Comparison of ENCODE assay signal across 9 cellular contexts in the genomic region with DNA sequence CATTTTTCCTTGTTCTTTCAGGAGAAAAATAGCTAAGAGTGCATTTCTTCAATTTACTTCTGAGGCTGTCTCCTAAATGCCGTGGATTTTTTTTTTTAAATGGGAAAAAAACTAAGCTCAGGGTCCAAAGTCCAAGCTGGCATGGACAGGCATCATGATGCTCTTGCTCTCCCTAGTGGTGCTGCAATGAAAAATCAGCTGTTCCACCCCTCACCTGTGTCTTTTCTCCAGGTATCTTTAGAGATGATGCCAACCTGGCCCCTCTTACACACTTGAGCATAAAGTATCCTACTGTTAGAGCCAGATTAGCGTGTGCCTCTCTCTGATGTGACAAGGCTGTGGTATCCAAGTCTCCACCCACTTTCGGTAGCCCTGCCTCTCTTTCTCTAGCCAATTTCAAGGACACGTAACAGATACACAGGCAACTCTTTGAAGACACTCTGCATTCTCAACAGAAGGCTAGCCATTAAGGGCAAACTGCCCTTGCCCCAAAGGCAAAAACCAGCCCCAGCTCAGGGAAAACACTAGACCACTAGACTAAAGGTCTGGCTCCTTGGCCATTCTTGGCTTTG.
DNase-seq lines count a peak whose midpoint lies in the region; TF ChIP-seq lines count a peak whose summit lies in the region.
"Had no signal": no experiment of that assay in that cellular context is flagged by ENCODE, and none has a peak within 500 bp of the region (broad histone marks: within the 10 kb centered on the region; RNA-seq: fewer than 3 reads in every experiment).

No MANE protein-coding gene starts in this region.

- H3K4me2 ChIP-seq in KMS-11: no peak overlapping the region

- TF ChIP-seq CTCF in KMS-11 (conservative IDR thresholded peaks at IDR 0.05; ENCODE audit: low read depth, low read length): peak; percentile 28; the same call in 1 of the 2 replicates
- peak; percentile 56 for TF ChIP-seq CTCF in liver (IDR thresholded peaks at IDR 0.05; ENCODE audit: low read depth, low read length, missing input control)

- no peaks in the 10 kb centered on the region for H4K20me1 ChIP-seq in KMS-11 (ENCODE audit: insufficient read depth)

- H3K36me3 ChIP-seq in KMS-11 (ENCODE audit: insufficient read depth) (no peaks in the 10 kb centered on the region), adipocyte (ENCODE audit: control insufficient read depth, insufficient read depth, low read length, severe bottlenecking) (peaks cover 13% of the 10 kb centered on the region), liver (ENCODE audit: control insufficient read depth in 4 of 4, insufficient read depth in 3 of 4, low read depth in 1 of 4, low read length in 3 of 4) (no peaks in the 10 kb centered on the region)

- no peak overlapping the region for H2AFZ ChIP-seq in KMS-11 (ENCODE audit: low read depth)

- H3K4me3 ChIP-seq in KMS-11 (IDR thresholded peaks at IDR 0.05; ENCODE audit: insufficient read depth, low read depth, low read length) (no peak overlapping the region), adipocyte (ENCODE audit: low read length) (no peak overlapping the region), liver (ENCODE audit: low read depth in 1 of 3, low read length in 3 of 3) (no peak overlapping the region)

- no peaks in the 10 kb centered on the region for H3K79me2 ChIP-seq in KMS-11 (ENCODE audit: insufficient read depth, low read depth)

- H3K27me3 ChIP-seq in KMS-11 (ENCODE audit: insufficient read depth, low read depth) (no peaks in the 10 kb centered on the region), adipocyte (replicated peaks; ENCODE audit: control insufficient read depth, insufficient read depth, low read length) (no peaks in the 10 kb centered on the region), liver (ENCODE audit: control insufficient read depth in 4 of 4, insufficient read depth in 4 of 4, low read length in 3 of 4) (no peaks in the 10 kb centered on the region)

- H3K9me3 ChIP-seq in adipocyte (ENCODE audit: control insufficient read depth, low read length) (no peaks in the 10 kb centered on the region), liver (ENCODE audit: control insufficient read depth in 4 of 4, low read length in 3 of 4) (no peaks in the 10 kb centered on the region)

- WGBS in liver: 49% methylated on average over 4 of the region's 4 CpGs

- no peak overlapping the region for H3K9ac ChIP-seq in KMS-11
- H3K9ac ChIP-seq in adipocyte (ENCODE audit: low read length): no peak overlapping the region
- no peak overlapping the region for H3K9ac ChIP-seq in liver (ENCODE audit: low read depth in 1 of 2, low read length in 2 of 2)

- TF ChIP-seq RAD21 in liver (IDR thresholded peaks at IDR 0.05): peak; percentile 85

- H3K27ac ChIP-seq in KMS-11 (no peak overlapping the region), liver (ENCODE audit: low read depth in 1 of 2, low read length in 2 of 2) (no peak overlapping the region)

- H3K4me1 ChIP-seq in KMS-11 (ENCODE audit: low read depth, poor library complexity, severe bottlenecking) (peaks cover 4% of the 10 kb centered on the region), adipocyte (ENCODE audit: control insufficient read depth, insufficient read depth, low read length) (peaks cover 11% of the 10 kb centered on the region), liver (ENCODE audit: control insufficient read depth in 4 of 4, insufficient read depth in 4 of 4, low read length in 3 of 4) (peaks cover 0 to 9% (median 5%) of the 10 kb centered on the region in 4 donors)

- intact Hi-C loops in posterior vena cava (cut with DNase I): no loop called here

- peak; percentile 16 for DNase-seq in ELF-1 (ENCODE audit: low read depth, low spot score)
- peak; percentile 14 for DNase-seq in adipocyte (ENCODE audit: low read depth)
- DNase-seq in NCI-H1694 treated with DMSO at 0.1 percent for 48 hours (lab: John Stamatoyannopoulos, UW): no peak
- no peak for DNase-seq in posterior vena cava (ENCODE audit: low spot score)
- DNase-seq in GM03348 (ENCODE audit: low spot score): no peak
- no peak for DNase-seq in middle frontal gyrus (ENCODE audit: extremely low spot score, low spot score)
- DNase-seq: SW 1271 had no signal

TF ChIP-seq in liver, 16 proteins besides CTCF, POLR2A, EP300 and RAD21:
- TF ChIP-seq NR2F2 (IDR thresholded peaks at IDR 0.05) (no peak), SP1 (IDR thresholded peaks at IDR 0.05) (peak; percentile 14), YY1 (IDR thresholded peaks at IDR 0.05) (no peak), HNF4G (IDR thresholded peaks at IDR 0.05) (peak; percentile 80), RXRA (IDR thresholded peaks at IDR 0.05) (no peak), FOXA1 (IDR thresholded peaks at IDR 0.05) (no peak), EGR1 (IDR thresholded peaks at IDR 0.05; ENCODE audit: low read depth in 2 of 2) (no peak), GABPA (IDR thresholded peaks at IDR 0.05 in 1 of 2, conservative IDR thresholded peaks at IDR 0.05 in 1 of 2) (no peak), HNF4A (conservative IDR thresholded peaks at IDR 0.05) (peak; percentile 92 to 94), TAF1 (conservative IDR thresholded peaks at IDR 0.05) (no peak)
- TF ChIP-seq, protein P1, sequence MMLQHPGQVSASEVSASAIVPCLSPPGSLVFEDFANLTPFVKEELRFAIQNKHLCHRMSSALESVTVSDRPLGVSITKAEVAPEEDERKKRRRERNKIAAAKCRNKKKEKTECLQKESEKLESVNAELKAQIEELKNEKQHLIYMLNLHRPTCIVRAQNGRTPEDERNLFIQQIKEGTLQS (IDR thresholded peaks at IDR 0.05): no peak
- TF ChIP-seq, protein P2, sequence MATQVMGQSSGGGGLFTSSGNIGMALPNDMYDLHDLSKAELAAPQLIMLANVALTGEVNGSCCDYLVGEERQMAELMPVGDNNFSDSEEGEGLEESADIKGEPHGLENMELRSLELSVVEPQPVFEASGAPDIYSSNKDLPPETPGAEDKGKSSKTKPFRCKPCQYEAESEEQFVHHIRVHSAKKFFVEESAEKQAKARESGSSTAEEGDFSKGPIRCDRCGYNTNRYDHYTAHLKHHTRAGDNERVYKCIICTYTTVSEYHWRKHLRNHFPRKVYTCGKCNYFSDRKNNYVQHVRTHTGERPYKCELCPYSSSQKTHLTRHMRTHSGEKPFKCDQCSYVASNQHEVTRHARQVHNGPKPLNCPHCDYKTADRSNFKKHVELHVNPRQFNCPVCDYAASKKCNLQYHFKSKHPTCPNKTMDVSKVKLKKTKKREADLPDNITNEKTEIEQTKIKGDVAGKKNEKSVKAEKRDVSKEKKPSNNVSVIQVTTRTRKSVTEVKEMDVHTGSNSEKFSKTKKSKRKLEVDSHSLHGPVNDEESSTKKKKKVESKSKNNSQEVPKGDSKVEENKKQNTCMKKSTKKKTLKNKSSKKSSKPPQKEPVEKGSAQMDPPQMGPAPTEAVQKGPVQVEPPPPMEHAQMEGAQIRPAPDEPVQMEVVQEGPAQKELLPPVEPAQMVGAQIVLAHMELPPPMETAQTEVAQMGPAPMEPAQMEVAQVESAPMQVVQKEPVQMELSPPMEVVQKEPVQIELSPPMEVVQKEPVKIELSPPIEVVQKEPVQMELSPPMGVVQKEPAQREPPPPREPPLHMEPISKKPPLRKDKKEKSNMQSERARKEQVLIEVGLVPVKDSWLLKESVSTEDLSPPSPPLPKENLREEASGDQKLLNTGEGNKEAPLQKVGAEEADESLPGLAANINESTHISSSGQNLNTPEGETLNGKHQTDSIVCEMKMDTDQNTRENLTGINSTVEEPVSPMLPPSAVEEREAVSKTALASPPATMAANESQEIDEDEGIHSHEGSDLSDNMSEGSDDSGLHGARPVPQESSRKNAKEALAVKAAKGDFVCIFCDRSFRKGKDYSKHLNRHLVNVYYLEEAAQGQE (IDR thresholded peaks at IDR 0.05): no peak

Comparison
In these comparisons a context has a peak if more than half of its experiments do, and no peak if none do; other contexts are left out.
1. DNase-seq: peak in ELF-1 (single experiment) and adipocyte (single experiment); none in NCI-H1694 treated with DMSO at 0.1 percent for 48 hours (single experiment), posterior vena cava (single experiment), GM03348 (single experiment) and middle frontal gyrus (single experiment).